11 cellular contexts compared by ENCODE assay signal in the genomic region with DNA sequence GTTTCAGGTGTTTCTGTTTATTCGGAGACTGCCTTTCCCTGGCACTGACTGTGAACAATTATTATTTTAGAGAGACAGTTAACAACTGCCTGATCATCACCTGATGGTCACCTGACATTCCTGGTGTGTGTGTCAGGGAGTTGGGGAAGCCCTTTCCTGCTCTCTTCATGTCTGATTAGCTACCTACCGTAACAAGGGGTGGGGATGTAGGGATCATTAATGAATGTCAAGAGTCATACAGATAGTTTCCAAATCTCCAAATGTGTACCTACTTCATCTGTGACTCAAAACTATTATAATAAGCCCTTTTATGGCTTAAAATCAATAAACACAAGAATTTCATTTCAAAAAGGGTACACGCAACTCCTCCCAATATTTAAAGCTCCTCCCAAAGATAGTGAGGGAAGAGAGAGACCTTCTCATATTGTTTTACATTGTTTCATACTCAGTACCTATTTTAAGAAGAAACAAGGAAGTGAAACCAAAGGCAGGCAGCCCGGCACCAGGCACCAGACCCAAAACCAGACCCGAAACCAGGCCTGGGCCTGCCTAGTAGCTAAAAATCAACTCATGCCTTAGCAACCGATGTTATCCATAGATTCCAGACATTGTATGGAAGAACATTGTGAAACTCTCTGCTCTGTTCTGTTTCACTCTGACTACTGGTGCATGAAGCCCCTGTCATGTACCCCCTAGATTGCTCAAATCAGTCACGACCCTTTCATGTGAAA.
A peak's percentile ranks its signal among the peaks of the same experiment; 100 is the strongest.
DNase-seq lines count a peak whose midpoint lies in the region; ATAC-seq and TF ChIP-seq lines count a peak whose summit lies in the region.
"Had no signal": no experiment of that assay in that cellular context is flagged by ENCODE, and none has a peak within 500 bp of the region (broad histone marks: within the 10 kb centered on the region; RNA-seq: fewer than 3 reads in every experiment).

No MANE protein-coding gene starts in this region.

- CTCF ChIA-PET in WTC11 (lab: Charles Lee) = no interaction called here

- H3K9me3 Mint-ChIP-seq in WTC11 = peaks cover 19% of the 10 kb centered on the region
- peaks cover 0 to 6% (median 4%) of the 10 kb centered on the region in 7 donors for H3K9me3 Mint-ChIP-seq in CD14-positive monocyte
- H3K9me3 Mint-ChIP-seq: activated T-cell treated with anti-CD3 and anti-CD28 coated beads, Interleukin-2, amount 50 U/mL, for 24 hours had no signal

- H3K27me3 Mint-ChIP-seq in WTC11 (ENCODE audit: low read depth) (no peaks in the 10 kb centered on the region), CD14-positive monocyte (ENCODE audit: low read depth in 3 of 3) (no peaks in the 10 kb centered on the region)

- in situ Hi-C loops in brain microvascular endothelial cell (cut with HindIII; ENCODE audit: low pct_ligation_motif_present, low sequenced_read_pairs) (no loop called here), ACHN (cut with HindIII; ENCODE audit: low pct_ligation_motif_present, low pct_unique_long_range_greater_than_20kb, low sequenced_read_pairs) (no loop called here)

- DNase-seq in GM12864 (ENCODE audit: low read depth) = peak; percentile 80
- DNase-seq in WTC11 (ENCODE audit: low spot score) = no peak
- no peak for DNase-seq in brain microvascular endothelial cell
- DNase-seq in ACHN = no peak
- DNase-seq in CD14-positive monocyte (ENCODE audit: low spot score) = no peak
- DNase-seq in NCI-H526 (lab: John Stamatoyannopoulos, UW) = no peak
- DNase-seq: activated T-cell treated with anti-CD3 and anti-CD28 coated beads, Interleukin-2, amount 50 U/mL, for 24 hours; CD4-positive, alpha-beta memory T cell; stimulated activated CD4-positive, alpha-beta T cell treated with anti-CD3 and anti-CD28 coated beads, Interleukin-4, amount 100 ng/mL, for 1 hour had no signal

- H3K27me3 ChIP-seq in brain microvascular endothelial cell (replicated peaks) = no peaks in the 10 kb centered on the region

- H3K27ac Mint-ChIP-seq in WTC11 (peak overlapping the region; percentile 84; the same call in 1 of the 2 replicates), CD14-positive monocyte (peak overlapping the region in 1 of 7 donors; percentile 69)
- H3K27ac Mint-ChIP-seq: activated T-cell treated with anti-CD3 and anti-CD28 coated beads, Interleukin-2, amount 50 U/mL, for 24 hours had no signal

- H3K4me1 Mint-ChIP-seq in WTC11 (peaks cover 59% of the 10 kb centered on the region), CD14-positive monocyte (peaks cover 9% of the 10 kb centered on the region)

- H3K4me3 ChIP-seq in GM12864 (ENCODE audit: low read depth, low read length) (peak overlapping the region; percentile 54), brain microvascular endothelial cell (ENCODE audit: low read depth, low read length) (no peak overlapping the region)

- intact Hi-C loops in CD14-positive monocyte (cut with micrococcal nuclease) = no loop called here

- POLR2A ChIA-PET in WTC11 (lab: Charles Lee) = no interaction called here

- TF ChIP-seq CTCF in GM12864 (IDR thresholded peaks at IDR 0.05; ENCODE audit: low read depth, low read length, missing control alignments) (no peak), WTC11 (IDR thresholded peaks at IDR 0.05) (no peak), brain microvascular endothelial cell (IDR thresholded peaks at IDR 0.05; ENCODE audit: low read depth, low read length, missing control alignments) (no peak), CD14-positive monocyte (IDR thresholded peaks at IDR 0.05) (no peak)

- no peak overlapping the region; the same call in 1 of the 2 replicates for H3K4me3 Mint-ChIP-seq in WTC11
- H3K4me3 Mint-ChIP-seq in CD14-positive monocyte = no peak overlapping the region
- H3K4me3 Mint-ChIP-seq: activated T-cell treated with anti-CD3 and anti-CD28 coated beads, Interleukin-2, amount 50 U/mL, for 24 hours; CD4-positive, alpha-beta memory T cell had no signal

- ATAC-seq in GM21390 (IDR thresholded peaks at IDR 0.05; ENCODE audit: unreplicated experiment) (peak; percentile 45), HG03159 (IDR thresholded peaks at IDR 0.05; ENCODE audit: unreplicated experiment) (peak; percentile 59), WTC11 (no peak)

- no peak overlapping the region for H3K27ac ChIP-seq in brain microvascular endothelial cell

- H3K36me3 ChIP-seq in brain microvascular endothelial cell (replicated peaks) = no peaks in the 10 kb centered on the region

- H3K36me3 Mint-ChIP-seq in WTC11 (peaks cover 17% of the 10 kb centered on the region), CD14-positive monocyte (no peaks in the 10 kb centered on the region)
- H3K36me3 Mint-ChIP-seq: CD4-positive, alpha-beta memory T cell had no signal

TF ChIP-seq in WTC11, 78 proteins besides CTCF, POLR2A, EP300 and RAD21:
- 0 out of 2 replicates have a peak, but pooled peaks have one; percentile 19 for TF ChIP-seq USF2 (CRISPR knock-in tag; IDR thresholded peaks at IDR 0.05)
- TF ChIP-seq, protein P1, sequence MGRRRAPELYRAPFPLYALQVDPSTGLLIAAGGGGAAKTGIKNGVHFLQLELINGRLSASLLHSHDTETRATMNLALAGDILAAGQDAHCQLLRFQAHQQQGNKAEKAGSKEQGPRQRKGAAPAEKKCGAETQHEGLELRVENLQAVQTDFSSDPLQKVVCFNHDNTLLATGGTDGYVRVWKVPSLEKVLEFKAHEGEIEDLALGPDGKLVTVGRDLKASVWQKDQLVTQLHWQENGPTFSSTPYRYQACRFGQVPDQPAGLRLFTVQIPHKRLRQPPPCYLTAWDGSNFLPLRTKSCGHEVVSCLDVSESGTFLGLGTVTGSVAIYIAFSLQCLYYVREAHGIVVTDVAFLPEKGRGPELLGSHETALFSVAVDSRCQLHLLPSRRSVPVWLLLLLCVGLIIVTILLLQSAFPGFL (CRISPR knock-in tag; IDR thresholded peaks at IDR 0.05; ENCODE audit: borderline replicate concordance) = no peak
